Comparison of ENCODE assay signal across 8 cellular contexts in the genomic region with DNA sequence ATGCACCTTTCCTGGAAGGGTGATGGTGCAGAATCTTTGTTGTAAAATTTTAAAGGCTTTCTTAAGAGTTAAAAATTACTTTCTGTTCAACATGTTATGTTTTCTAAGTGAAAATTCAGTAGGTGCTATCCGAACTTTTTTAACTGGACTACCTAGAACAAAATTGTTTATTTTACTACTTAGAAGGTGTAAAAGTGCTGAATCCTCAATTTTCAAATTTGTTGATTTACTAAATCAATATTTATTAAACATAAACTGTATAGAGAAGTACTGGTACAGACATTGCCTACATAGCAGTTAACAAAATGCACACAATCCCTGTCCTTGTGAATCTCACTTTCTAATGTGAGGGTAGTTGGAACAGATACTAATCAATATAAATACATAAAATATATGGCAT.
"Had no signal": no experiment of that assay in that cellular context is flagged by ENCODE, and none has a peak within 500 bp of the region (broad histone marks: within the 10 kb centered on the region; RNA-seq: fewer than 3 reads in every experiment).

No MANE protein-coding gene starts in this region.

- ATAC-seq: GM12878 had no signal

- H3K4me3 ChIP-seq: GM12878 had no signal

- DNase-seq: GDM1, GF-D8 had no signal

- FAIRE-seq: G401.6, GM12878, GM12891, GM12892, GM18507, GM19239 had no signal
